In genomic region chr5:176678584-176678983, GRCh38 we compare ENCODE assay signal across 18 cellular contexts. TPM values are rescaled to one million over a fixed set of nuclear protein-coding genes. Genes with fewer than 3 reads are reported as not detected.
DNase-seq lines count a peak whose midpoint lies in the region; ATAC-seq and TF ChIP-seq lines count a peak whose summit lies in the region.
"Had no signal": no experiment of that assay in that cellular context is flagged by ENCODE, and none has a peak within 500 bp of the region (broad histone marks: within the 10 kb centered on the region; RNA-seq: fewer than 3 reads in every experiment).

No MANE protein-coding gene starts in this region.

- no peaks in the 10 kb centered on the region for H3K36me3 Mint-ChIP-seq in type B pancreatic cell
- H3K36me3 Mint-ChIP-seq: CD14-positive monocyte; CD8-positive, alpha-beta T cell had no signal

- intact Hi-C loops in left cardiac atrium (cut with DNase I) (no loop called here), left ventricle myocardium inferior (cut with micrococcal nuclease) (no loop called here)

- peak overlapping the region; percentile 37 for H2AK5ac ChIP-seq in neuronal stem cell (ENCODE audit: low read depth, low read length)

- POLR2A ChIA-PET in HEK293 (lab: Yijun Ruan, JAX) = no interaction called here

- no peak overlapping the region for H2AFZ ChIP-seq in neuronal stem cell (ENCODE audit: low read length)
- H2AFZ ChIP-seq: GM23248 had no signal

- H3K4me3 Mint-ChIP-seq in type B pancreatic cell = no peak overlapping the region
- H3K4me3 Mint-ChIP-seq: CD8-positive, alpha-beta T cell had no signal

- H2BK12ac ChIP-seq in neuronal stem cell (ENCODE audit: low read length) = no peak overlapping the region

- peak overlapping the region; percentile 38 for H4K91ac ChIP-seq in neuronal stem cell (ENCODE audit: low read depth, low read length, poor library complexity)

- CTCF ChIA-PET in HEK293 (lab: Yijun Ruan, JAX) = interaction anchor here (0.5 to 2.4 kb wide), 2 partner anchors 18 to 269 kb away, joined by 3 to 12 read pairs; no protein-coding TSS in a partner anchor

- H3K9me3 Mint-ChIP-seq in type B pancreatic cell = no peaks in the 10 kb centered on the region
- H3K9me3 Mint-ChIP-seq: CD8-positive, alpha-beta T cell had no signal

- H3K4me1 Mint-ChIP-seq in type B pancreatic cell (ENCODE audit: unreplicated experiment) = peaks cover 5% of the 10 kb centered on the region
- H3K4me1 Mint-ChIP-seq: CD14-positive monocyte had no signal

- H3K79me1 ChIP-seq in neuronal stem cell (ENCODE audit: low read depth, low read length) = no peaks in the 10 kb centered on the region

- ATAC-seq in left cardiac atrium = peak in 1 of 2 donors; percentile 6
- ATAC-seq: CD8-positive, alpha-beta T cell; GM12878 had no signal

- DNase-seq in left cardiac atrium (peak; percentile 35), left ventricle myocardium inferior (no peak), RPMI8226 (peak; percentile 34), neuronal stem cell (ENCODE audit: low spot score) (no peak), SK-N-DZ (ENCODE audit: low spot score) (no peak), type B pancreatic cell (ENCODE audit: extremely low spot score, unreplicated experiment) (no peak)
- DNase-seq: BE2C; CD8-positive, alpha-beta T cell; DMS79; GM23248; H7 had no signal

- H2BK5ac ChIP-seq in neuronal stem cell (ENCODE audit: low read length) = no peak overlapping the region

- H3K4me1 ChIP-seq in left ventricle myocardium inferior = peaks cover 54% of the 10 kb centered on the region
- H3K4me1 ChIP-seq in HEK293 (ENCODE audit: control insufficient read depth, insufficient read depth, low read length) = no peaks in the 10 kb centered on the region
- peaks cover 0 to 4% of the 10 kb centered on the region in 2 donors for H3K4me1 ChIP-seq in neuronal stem cell (ENCODE audit: control insufficient read depth in 2 of 2, insufficient read depth in 1 of 2, low read depth in 1 of 2, low read length in 2 of 2)

- H2BK120ac ChIP-seq in neuronal stem cell (ENCODE audit: low read depth, low read length) = no peak overlapping the region

- H2BK15ac ChIP-seq in neuronal stem cell (ENCODE audit: low read length) = peak overlapping the region; percentile 46

- no peak overlapping the region for H3K27ac ChIP-seq in left ventricle myocardium inferior (replicated peaks)
- no peak overlapping the region for H3K27ac ChIP-seq in HEK293 (ENCODE audit: extremely low read depth, low read depth, low read length)
- no peak overlapping the region for H3K27ac ChIP-seq in neuronal stem cell (replicated peaks; ENCODE audit: low read length)
- H3K27ac ChIP-seq: A549, GM23248 had no signal

- H3K4me2 ChIP-seq in neuronal stem cell (ENCODE audit: insufficient read depth, low read length, poor library complexity, severe bottlenecking) = no peak overlapping the region
- H3K4me2 ChIP-seq: A549 had no signal

- no peak overlapping the region for H3K4ac ChIP-seq in neuronal stem cell (ENCODE audit: low read length)

- H3K23ac ChIP-seq in neuronal stem cell (ENCODE audit: low read depth, low read length, poor library complexity) = no peak overlapping the region

- no peak overlapping the region for H4K8ac ChIP-seq in neuronal stem cell (ENCODE audit: low read depth, low read length)

- TF ChIP-seq CTCF in left ventricle myocardium inferior (IDR thresholded peaks at IDR 0.05; ENCODE audit: borderline replicate concordance) (no peak), HEK293 (tag by site-specific recombination; IDR thresholded peaks at IDR 0.05) (no peak), type B pancreatic cell (conservative IDR thresholded peaks at IDR 0.05) (no peak)

- no peak overlapping the region for H3K4me3 ChIP-seq in left ventricle myocardium inferior
- no peak overlapping the region for H3K4me3 ChIP-seq in HEK293 (ENCODE audit: low read depth, low read length)
- no peak overlapping the region for H3K4me3 ChIP-seq in neuronal stem cell (ENCODE audit: low read length in 2 of 2)
- H3K4me3 ChIP-seq: A549, GM12878, GM23248 had no signal

- H3K18ac ChIP-seq in neuronal stem cell (ENCODE audit: low read length) = no peak overlapping the region

- H3K9me3 ChIP-seq in left ventricle myocardium inferior (replicated peaks) (no peaks in the 10 kb centered on the region), HEK293 (ENCODE audit: control insufficient read depth, insufficient read depth, low read depth, low read length) (no peaks in the 10 kb centered on the region), neuronal stem cell (replicated peaks in 1 of 2; ENCODE audit: control insufficient read depth in 2 of 2, insufficient read depth in 1 of 2, low read depth in 1 of 2, low read length in 2 of 2) (no peaks in the 10 kb centered on the region)
- H3K9me3 ChIP-seq: A549, BE2C had no signal

- WGBS in neuronal stem cell (ENCODE audit: extremely low coverage in 2 of 2, insufficient read length in 2 of 2, insufficient replicate concordance in 1 of 2), 2 donors = no CpG with 5 or more reads among the region's 5 CpGs

- peaks cover 27% of the 10 kb centered on the region for H3K27me3 Mint-ChIP-seq in type B pancreatic cell

- H3K9ac ChIP-seq in neuronal stem cell (ENCODE audit: low read depth, low read length, poor library complexity) = no peak overlapping the region
- H3K9ac ChIP-seq: GM23248 had no signal

- H3K14ac ChIP-seq in neuronal stem cell (ENCODE audit: low read length) = no peak overlapping the region

- H3K27me3 ChIP-seq in left ventricle myocardium inferior (ENCODE audit: low read depth) (peaks cover 53% of the 10 kb centered on the region), neuronal stem cell (ENCODE audit: control insufficient read depth in 3 of 3, insufficient read depth in 3 of 3, low read depth in 1 of 3, low read length in 3 of 3) (peaks cover 0 to 64% (median 26%) of the 10 kb centered on the region in 3 experiments)
- H3K27me3 ChIP-seq: BE2C had no signal

- H3K36me3 ChIP-seq in left ventricle myocardium inferior = no peaks in the 10 kb centered on the region
- no peaks in the 10 kb centered on the region for H3K36me3 ChIP-seq in HEK293 (ENCODE audit: control insufficient read depth in 2 of 2, insufficient read depth in 1 of 2, low read length in 2 of 2)
- H3K36me3 ChIP-seq in neuronal stem cell (replicated peaks in 1 of 2; ENCODE audit: control insufficient read depth in 2 of 2, insufficient read depth in 2 of 2, low read length in 2 of 2) = no peaks in the 10 kb centered on the region
- H3K36me3 ChIP-seq: BE2C had no signal

- H3K27ac Mint-ChIP-seq in type B pancreatic cell = no peak overlapping the region
- H3K27ac Mint-ChIP-seq: CD8-positive, alpha-beta T cell had no signal

TF ChIP-seq in HEK293, 187 proteins besides CTCF, POLR2A, EP300 and RAD21:
- TF ChIP-seq ZNF692 (tag by site-specific recombination; IDR thresholded peaks at IDR 0.05) (peak; percentile 65; the same call in 1 of the 2 replicates), BCL6B (tag by site-specific recombination; IDR thresholded peaks at IDR 0.05) (no peak), ZNF623 (tag by site-specific recombination; IDR thresholded peaks at IDR 0.05) (peak; percentile 37; the same call in 1 of the 2 replicates), ZNF239 (tag by site-specific recombination; IDR thresholded peaks at IDR 0.05) (no peak), ZFP69B (tag by site-specific recombination; IDR thresholded peaks at IDR 0.05) (0 out of 2 replicates have a peak, but pooled peaks have one; percentile 53)

RNA-seq across cellular contexts. Expression of gene TSPAN17, which starts 31.3 kb away (rescaled TPM):
- total RNA-seq in left cardiac atrium = 10 to 100 TPM; 21.2 to 25.6 TPM
- total RNA-seq in left ventricle myocardium inferior = 31.0 TPM
- polyA plus RNA-seq in neuronal stem cell (2013, experiment 1 of 2) = 24.8 TPM
- 23.4 TPM for polyA plus RNA-seq in neuronal stem cell (2013, experiment 2 of 2)
- polyA plus RNA-seq in SK-N-DZ (2014; cell fraction: cytosol; rRNA removed) = 22.4 and 22.7 TPM in 2 replicates
- 43.2 and 45.4 TPM in 2 replicates for polyA plus RNA-seq in SK-N-DZ (2014; cell fraction: nucleus; rRNA removed)
- total RNA-seq in type B pancreatic cell (ENCODE audit: low replicate concordance) = 36.9 and 45.9 TPM in 2 replicates

RNA-seq across cellular contexts. Expression of gene EIF4E1B, which starts 48.1 kb away (rescaled TPM):
- not detected for total RNA-seq in left cardiac atrium
- not detected for total RNA-seq in left ventricle myocardium inferior
- polyA plus RNA-seq in neuronal stem cell (2013, experiment 1 of 2) = 0.01 TPM
- polyA plus RNA-seq in neuronal stem cell (2013, experiment 2 of 2) = 0.03 TPM
- polyA plus RNA-seq in SK-N-DZ (2014; cell fraction: cytosol; rRNA removed) = not detected in 2 replicates
- polyA plus RNA-seq in SK-N-DZ (2014; cell fraction: nucleus; rRNA removed) = not detected in 2 replicates
- total RNA-seq in type B pancreatic cell (ENCODE audit: low replicate concordance) = not detected in 2 replicates
- total RNA-seq: CD8-positive, alpha-beta T cell; G401; GM12878; GM23248; HT1080 had no signal
- polyA plus RNA-seq: A549, AG04450, CD14-positive monocyte, GM12878, GM23248 had no signal

RNA-seq across cellular contexts. Expression of gene SNCB, which starts 48.2 kb away (rescaled TPM):
- 1 to 10 TPM in 1 of 2 donors, under 1 TPM in 1; 0.74 to 1.3 TPM for total RNA-seq in left cardiac atrium
- total RNA-seq in left ventricle myocardium inferior = 0.44 TPM
- polyA plus RNA-seq in neuronal stem cell (2013, experiment 1 of 2) = 0.26 TPM
- polyA plus RNA-seq in neuronal stem cell (2013, experiment 2 of 2) = 0.39 TPM
- polyA plus RNA-seq in SK-N-DZ (2014; cell fraction: cytosol; rRNA removed) = 1.9 and 2.7 TPM in 2 replicates
- 0.81 and 2.3 TPM in 2 replicates for polyA plus RNA-seq in SK-N-DZ (2014; cell fraction: nucleus; rRNA removed)
- 0.97 TPM in 1 of 2 replicates, not detected in the other for total RNA-seq in type B pancreatic cell (ENCODE audit: low replicate concordance)
- total RNA-seq: CD8-positive, alpha-beta T cell; GM12878; GM23248 had no signal
- polyA plus RNA-seq: CD14-positive monocyte, GM23248 had no signal

Comparison
In these comparisons a context has a peak if more than half of its experiments do, and no peak if none do; other contexts are left out.
1. DNase-seq: peak in left cardiac atrium (single experiment) and RPMI8226 (single experiment); none in left ventricle myocardium inferior (single experiment), neuronal stem cell (single experiment), SK-N-DZ (single experiment) and type B pancreatic cell (single experiment).